Comparison of ENCODE assay signal across 9 cellular contexts in the genomic region with DNA sequence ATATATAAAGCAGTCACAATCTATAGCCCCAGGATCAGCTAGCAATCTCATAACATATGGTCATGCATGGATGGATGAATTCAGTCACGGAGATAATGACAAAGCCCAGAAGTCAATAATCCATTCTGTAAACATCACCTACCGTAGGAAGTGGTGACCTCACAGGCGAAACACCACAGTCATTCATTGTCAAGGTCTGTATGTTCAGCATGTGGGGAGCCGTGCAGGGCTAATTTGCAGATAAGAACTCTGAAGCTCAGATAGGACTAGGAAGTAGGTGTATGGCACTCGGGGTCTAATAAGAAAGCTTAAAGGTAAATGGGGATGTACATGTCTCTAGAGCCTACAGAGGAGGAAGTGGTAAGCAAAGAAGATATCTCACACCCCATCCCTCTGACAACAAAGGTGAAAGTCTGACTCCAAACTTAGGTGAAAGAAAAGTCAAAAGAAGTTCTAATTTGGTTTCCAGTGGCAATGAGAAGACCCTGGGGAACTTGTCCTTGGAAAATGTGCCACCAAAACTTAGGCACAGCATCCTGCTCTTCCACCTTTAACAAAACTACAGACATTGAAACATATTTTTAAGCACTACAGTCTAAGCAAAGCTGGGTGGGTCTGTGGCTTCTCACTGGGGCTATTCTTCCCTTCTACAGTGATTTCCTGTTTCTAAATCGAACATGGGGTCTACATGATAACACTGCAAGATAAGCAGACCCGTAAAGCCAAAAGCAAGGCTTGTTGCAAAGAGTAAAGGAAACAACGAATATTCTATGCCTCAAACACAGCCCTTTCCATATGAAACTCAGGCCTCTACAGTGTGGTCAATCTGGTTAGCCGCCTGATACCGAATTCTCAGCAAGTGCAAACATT. TPM values are rescaled to one million over a fixed set of nuclear protein-coding genes. Genes with fewer than 3 reads are reported as not detected.
DNase-seq lines count a peak whose midpoint lies in the region; ATAC-seq and TF ChIP-seq lines count a peak whose summit lies in the region.
"Had no signal": no experiment of that assay in that cellular context is flagged by ENCODE, and none has a peak within 500 bp of the region (broad histone marks: within the 10 kb centered on the region; RNA-seq: fewer than 3 reads in every experiment).

No MANE protein-coding gene starts in this region.

- DNase-seq in NCI-H2029 (lab: John Stamatoyannopoulos, UW) (peak; percentile 29), NCI-H2029 treated with DMSO at 0.1 percent for 48 hours (lab: John Stamatoyannopoulos, UW) (no peak), neural crest cell (ENCODE audit: low read depth, low spot score) (no peak), HUDEP-2 (lab: John Stamatoyannopoulos, UW; ENCODE audit: unreplicated experiment in 76 of 76) (no peak), NCI-H82 (lab: John Stamatoyannopoulos, UW) (no peak), tibial nerve (ENCODE audit: low spot score in 2 of 2) (no peak)
- peak; percentile 75 for DNase-seq in activated CD4-positive, alpha-beta T cell treated with anti-CD3 and anti-CD28 coated beads, Interleukin-2, amount 10 ng/mL, durations not matched to agents 24 days and 14 days

- ATAC-seq in HG03064 (IDR thresholded peaks at IDR 0.05; ENCODE audit: low read depth, unreplicated experiment) = peak; percentile 72

- peak overlapping the region in 1 of 4 donors; percentile 46 for H3K27ac ChIP-seq in tibial nerve

- no peak for TF ChIP-seq EP300 in tibial nerve (IDR thresholded peaks at IDR 0.05)

- 71 to 73% methylated on average over 10 of the region's 10 CpGs for WGBS in tibial nerve, 2 donors

- H3K4me3 ChIP-seq in tibial nerve = no peak overlapping the region

- H3K36me3 ChIP-seq in tibial nerve = no peaks in the 10 kb centered on the region

- TF ChIP-seq CTCF in neural crest cell (conservative IDR thresholded peaks at IDR 0.05) (no peak), tibial nerve (IDR thresholded peaks at IDR 0.05) (no peak)

- no peaks in the 10 kb centered on the region for H3K27me3 Mint-ChIP-seq in activated CD4-positive, alpha-beta T cell treated with anti-CD3 and anti-CD28 coated beads, Interleukin-2, amount 10 ng/mL, durations not matched to agents 24 days and 14 days
- H3K27me3 Mint-ChIP-seq in neural crest cell (ENCODE audit: low read depth) = no peaks in the 10 kb centered on the region

- H3K27me3 ChIP-seq in tibial nerve = no peaks in the 10 kb centered on the region

- H3K4me1 ChIP-seq in tibial nerve = no peaks in the 10 kb centered on the region

- peaks cover 4% of the 10 kb centered on the region for H3K9me3 Mint-ChIP-seq in activated CD4-positive, alpha-beta T cell treated with anti-CD3 and anti-CD28 coated beads, Interleukin-2, amount 10 ng/mL, durations not matched to agents 24 days and 14 days
- peaks cover 2% of the 10 kb centered on the region for H3K9me3 Mint-ChIP-seq in neural crest cell

- H3K4me3 Mint-ChIP-seq in activated CD4-positive, alpha-beta T cell treated with anti-CD3 and anti-CD28 coated beads, Interleukin-2, amount 10 ng/mL, durations not matched to agents 24 days and 14 days = peak overlapping the region; percentile 56
- no peak overlapping the region for H3K4me3 Mint-ChIP-seq in neural crest cell

- H3K36me3 Mint-ChIP-seq in activated CD4-positive, alpha-beta T cell treated with anti-CD3 and anti-CD28 coated beads, Interleukin-2, amount 10 ng/mL, durations not matched to agents 24 days and 14 days (ENCODE audit: low read depth) = peaks cover 5% of the 10 kb centered on the region
- H3K36me3 Mint-ChIP-seq in neural crest cell (ENCODE audit: low read depth) = no peaks in the 10 kb centered on the region

- H3K9me3 ChIP-seq in tibial nerve = no peaks in the 10 kb centered on the region

- TF ChIP-seq POLR2A in tibial nerve (IDR thresholded peaks at IDR 0.05) = no peak

- peaks cover 17% of the 10 kb centered on the region for H3K4me1 Mint-ChIP-seq in activated CD4-positive, alpha-beta T cell treated with anti-CD3 and anti-CD28 coated beads, Interleukin-2, amount 10 ng/mL, durations not matched to agents 24 days and 14 days
- H3K4me1 Mint-ChIP-seq in neural crest cell = no peaks in the 10 kb centered on the region

- peak overlapping the region; percentile 87 for H3K27ac Mint-ChIP-seq in activated CD4-positive, alpha-beta T cell treated with anti-CD3 and anti-CD28 coated beads, Interleukin-2, amount 10 ng/mL, durations not matched to agents 24 days and 14 days
- peak overlapping the region; percentile 15 for H3K27ac Mint-ChIP-seq in neural crest cell (ENCODE audit: unreplicated experiment)

- intact Hi-C loops in activated CD4-positive, alpha-beta T cell treated with anti-CD3 and anti-CD28 coated beads, Interleukin-2, amount 10 ng/mL, durations not matched to agents 24 days and 14 days (cut with micrococcal nuclease) = loop anchor here (2.0 kb wide), 1 partner anchor 13 kb away; no protein-coding TSS in a partner anchor

RNA-seq across cellular contexts. Expression of a gene that starts 5.2 kb away (rescaled TPM):
- 3.8 and 4.2 TPM in 2 replicates for total RNA-seq in activated CD4-positive, alpha-beta T cell treated with anti-CD3 and anti-CD28 coated beads, Interleukin-2, amount 10 ng/mL, durations not matched to agents 24 days and 14 days
- total RNA-seq in neural crest cell (not detected in 2 replicates), tibial nerve (under 1 TPM in 3 of 4 donors, not detected in 1; 0.20 to 0.84 (median 0.66) TPM)
- total RNA-seq: LHCN-M2 had no signal

RNA-seq across cellular contexts. Expression of a gene that starts 39.0 kb away (rescaled TPM):
- total RNA-seq in activated CD4-positive, alpha-beta T cell treated with anti-CD3 and anti-CD28 coated beads, Interleukin-2, amount 10 ng/mL, durations not matched to agents 24 days and 14 days = 0.95 and 1.1 TPM in 2 replicates
- total RNA-seq in neural crest cell = 1.9 and 2.3 TPM in 2 replicates
- total RNA-seq in tibial nerve = 10 to 100 TPM; 13.4 to 17.3 (median 14.1) TPM

Comparison
In these comparisons a context has a peak if more than half of its experiments do, and no peak if none do; other contexts are left out.
1. DNase-seq: peak in NCI-H2029 (single experiment) and activated CD4-positive, alpha-beta T cell treated with anti-CD3 and anti-CD28 coated beads, Interleukin-2, amount 10 ng/mL, durations not matched to agents 24 days and 14 days (single experiment); none in NCI-H2029 treated with DMSO at 0.1 percent for 48 hours (single experiment), neural crest cell (single experiment), HUDEP-2 (0 of 76), NCI-H82 (single experiment) and tibial nerve (0 of 2).